ENCODE assay signal across 7 cellular contexts in the genomic region with DNA sequence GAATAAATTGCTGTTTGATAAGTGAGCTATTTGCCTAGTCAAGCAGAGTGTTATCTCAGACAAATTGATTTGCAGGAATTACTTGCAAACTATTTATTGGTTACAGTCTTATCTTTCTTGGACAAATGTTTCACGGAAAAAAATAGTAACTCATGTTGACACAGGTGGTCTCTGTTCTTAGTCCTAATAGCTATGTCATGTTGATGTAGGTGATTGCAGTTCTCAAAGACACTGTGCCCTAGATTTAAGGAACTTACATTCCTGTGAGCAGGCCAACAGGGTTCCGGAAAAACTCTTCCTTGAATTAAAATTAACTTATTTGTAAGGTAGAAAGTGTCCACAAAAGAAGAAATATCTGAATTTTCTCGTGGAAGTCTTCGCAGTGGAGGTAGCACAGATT.
"Had no signal": no experiment of that assay in that cellular context is flagged by ENCODE, and none has a peak within 500 bp of the region (broad histone marks: within the 10 kb centered on the region; RNA-seq: fewer than 3 reads in every experiment).

No MANE protein-coding gene starts in this region.

- H3K27ac ChIP-seq: HL-60 had no signal

- H3K27ac Mint-ChIP-seq: IgD-negative memory B cell had no signal

- H3K4me3 Mint-ChIP-seq: IgD-negative memory B cell had no signal

- DNase-seq: IMR-90, KBM-7 had no signal

- H3K4me1 Mint-ChIP-seq: IgD-negative memory B cell had no signal

- H3K9me3 Mint-ChIP-seq: IgD-negative memory B cell had no signal

- H3K4me3 ChIP-seq: K562 had no signal

- FAIRE-seq: HepG2, HTR-8/SVneo, K562 had no signal

- H3K27me3 Mint-ChIP-seq: IgD-negative memory B cell had no signal

- H3K36me3 Mint-ChIP-seq: IgD-negative memory B cell had no signal

- ATAC-seq: HepG2, K562 had no signal
